ENCODE assay signal across 1 cellular context in the genomic region with DNA sequence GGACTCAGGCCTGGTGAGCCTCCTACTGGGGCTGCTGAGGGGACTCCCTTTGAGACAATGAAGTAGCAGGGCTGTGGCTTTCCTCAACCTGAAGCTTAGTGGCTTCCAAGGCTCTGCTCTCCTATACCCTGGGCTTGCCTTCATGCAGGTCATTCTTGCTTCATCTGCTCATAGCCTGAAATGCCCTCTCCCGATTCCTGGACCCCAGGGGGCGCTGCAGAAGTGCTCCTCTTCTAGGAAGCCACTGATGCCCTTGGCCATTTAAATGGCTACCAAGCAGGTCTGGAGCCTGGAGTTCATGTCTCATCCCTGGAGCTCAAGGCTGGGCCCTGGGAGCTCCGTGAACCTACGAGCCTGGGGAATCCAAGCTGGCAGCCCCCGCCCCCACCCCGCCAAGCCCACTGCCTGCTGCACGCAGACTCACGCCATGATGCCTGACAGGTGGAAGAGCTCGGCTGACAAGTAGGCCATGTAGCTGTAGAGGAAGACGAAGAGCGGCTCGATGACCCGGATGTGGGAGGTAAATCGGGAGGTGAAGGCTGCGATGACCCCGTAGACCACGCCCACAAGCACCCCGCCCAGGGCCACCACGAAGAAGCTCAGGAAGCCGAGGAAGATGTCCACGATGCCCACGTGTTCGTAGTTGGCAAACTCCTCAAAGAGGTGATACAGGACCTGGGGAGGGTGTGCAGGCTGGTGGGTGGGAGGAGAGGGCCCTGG.
TF ChIP-seq lines count a peak whose summit lies in the region.

No MANE protein-coding gene starts in this region.

TF ChIP-seq in GM23338, 12 proteins besides CTCF, POLR2A, EP300 and RAD21 (continued from another document):
- TF ChIP-seq ZNF462 (CRISPR knock-in tag; IDR thresholded peaks at IDR 0.05) (no peak), ZNF331 (CRISPR knock-in tag; IDR thresholded peaks at IDR 0.05; ENCODE audit: low read depth) (no peak), POLR2AphosphoS5 (IDR thresholded peaks at IDR 0.05; ENCODE audit: low read depth) (no peak), STAT1 (IDR thresholded peaks at IDR 0.05; ENCODE audit: unreplicated experiment) (no peak), CREB1 (CRISPR knock-in tag; IDR thresholded peaks at IDR 0.05; ENCODE audit: low read depth) (no peak), JUNB (IDR thresholded peaks at IDR 0.05; ENCODE audit: unreplicated experiment) (no peak), ETS1 (IDR thresholded peaks at IDR 0.05) (no peak)
